ENCODE assay signal across 8 cellular contexts in genomic region chr21:36060159-36060921, GRCh38. TPM values are rescaled to one million over a fixed set of nuclear protein-coding genes. Genes with fewer than 3 reads are reported as not detected.
DNase-seq lines count a peak whose midpoint lies in the region; ATAC-seq and TF ChIP-seq lines count a peak whose summit lies in the region.

Gene SETD4, minus strand, starts transcription at chr21:36060526. Its CDS starts 1,638 bp downstream, at chr21:36058888.

- peaks cover 25% of the 10 kb centered on the region for H3K79me2 ChIP-seq in DND-41 (ENCODE audit: insufficient read depth, low read length)
- peaks cover 27% of the 10 kb centered on the region for H3K79me2 ChIP-seq in GM23248 (ENCODE audit: insufficient read depth)
- peaks cover 5% of the 10 kb centered on the region for H3K79me2 ChIP-seq in fibroblast of lung (ENCODE audit: control insufficient read depth, insufficient read depth, low read length)

- H3K4me1 Mint-ChIP-seq in activated T-helper 1 cell treated with anti-CD3 and anti-CD28 coated beads, Interleukin-12 subunit alpha, Interleukin-12 subunit beta, Interleukin-2, Interleukin-4 antibody, amounts not matched to agents 30 ng/mL and 10 ng/mL and 1 ng/mL, durations not matched to agents 14 hours and 24 hours and 36 hours (ENCODE audit: low read depth) = peaks cover 23% of the 10 kb centered on the region
- H3K4me1 Mint-ChIP-seq in naive thymus-derived CD8-positive, alpha-beta T cell = peaks cover 15 to 26% (median 19%) of the 10 kb centered on the region in 4 donors

- peak within 1 kb of the TSS; percentile 98 for H3K27ac Mint-ChIP-seq in activated T-helper 1 cell treated with anti-CD3 and anti-CD28 coated beads, Interleukin-12 subunit alpha, Interleukin-12 subunit beta, Interleukin-2, Interleukin-4 antibody, amounts not matched to agents 30 ng/mL and 10 ng/mL and 1 ng/mL, durations not matched to agents 14 hours and 24 hours and 36 hours
- peak within 1 kb of the TSS; percentile 95 to 99 (median 98) for H3K27ac Mint-ChIP-seq in naive thymus-derived CD8-positive, alpha-beta T cell

- H3K9ac ChIP-seq in DND-41 (ENCODE audit: low read depth, low read length) (peak within 1 kb of the TSS; percentile 61), GM23248 (peak within 1 kb of the TSS; percentile 86), fibroblast of lung (ENCODE audit: insufficient read depth, low read length) (peak within 1 kb of the TSS; percentile 67)

- peak within 1 kb of the TSS; percentile 92 for H2AFZ ChIP-seq in DND-41 (ENCODE audit: low read depth, low read length)
- H2AFZ ChIP-seq in GM23248 = peak within 1 kb of the TSS; percentile 90
- peak within 1 kb of the TSS; percentile 79 for H2AFZ ChIP-seq in fibroblast of lung (ENCODE audit: low read length)

- peaks cover 29% of the 10 kb centered on the region for H3K36me3 Mint-ChIP-seq in activated T-helper 1 cell treated with anti-CD3 and anti-CD28 coated beads, Interleukin-12 subunit alpha, Interleukin-12 subunit beta, Interleukin-2, Interleukin-4 antibody, amounts not matched to agents 30 ng/mL and 10 ng/mL and 1 ng/mL, durations not matched to agents 14 hours and 24 hours and 36 hours (ENCODE audit: low read depth)
- peaks cover 5 to 34% (median 6%) of the 10 kb centered on the region in 3 donors for H3K36me3 Mint-ChIP-seq in naive thymus-derived CD8-positive, alpha-beta T cell

- ATAC-seq in DND-41 (ENCODE audit: insufficient read depth, low read depth) = peak; percentile 91
- ATAC-seq in naive thymus-derived CD8-positive, alpha-beta T cell = peak; percentile 89 to 92

- H3F3A ChIP-seq in GM23248 (ENCODE audit: insufficient read depth) = no peaks in the 10 kb centered on the region

- no peaks in the 10 kb centered on the region for H3K27me3 ChIP-seq in DND-41 (ENCODE audit: insufficient read depth, low read length, poor library complexity)
- H3K27me3 ChIP-seq in GM23248 (replicated peaks; ENCODE audit: insufficient read depth) = no peaks in the 10 kb centered on the region
- H3K27me3 ChIP-seq in fibroblast of lung (ENCODE audit: control insufficient read depth, insufficient read depth, low read length) = no peaks in the 10 kb centered on the region

- peaks cover 3% of the 10 kb centered on the region for H3K27me3 Mint-ChIP-seq in activated T-helper 1 cell treated with anti-CD3 and anti-CD28 coated beads, Interleukin-12 subunit alpha, Interleukin-12 subunit beta, Interleukin-2, Interleukin-4 antibody, amounts not matched to agents 30 ng/mL and 10 ng/mL and 1 ng/mL, durations not matched to agents 14 hours and 24 hours and 36 hours (ENCODE audit: insufficient read depth)
- peaks cover 0 to 1% (median 0%) of the 10 kb centered on the region in 5 donors for H3K27me3 Mint-ChIP-seq in naive thymus-derived CD8-positive, alpha-beta T cell

- H3K9me3 Mint-ChIP-seq in activated T-helper 1 cell treated with anti-CD3 and anti-CD28 coated beads, Interleukin-12 subunit alpha, Interleukin-12 subunit beta, Interleukin-2, Interleukin-4 antibody, amounts not matched to agents 30 ng/mL and 10 ng/mL and 1 ng/mL, durations not matched to agents 14 hours and 24 hours and 36 hours = no peaks in the 10 kb centered on the region
- peaks cover 0 to 2% (median 0%) of the 10 kb centered on the region in 9 donors for H3K9me3 Mint-ChIP-seq in naive thymus-derived CD8-positive, alpha-beta T cell

- intact Hi-C loops in activated T-helper 1 cell treated with anti-CD3 and anti-CD28 coated beads, Interleukin-12 subunit alpha, Interleukin-12 subunit beta, Interleukin-2, Interleukin-4 antibody, amounts not matched to agents 30 ng/mL and 10 ng/mL and 1 ng/mL, durations not matched to agents 14 hours and 24 hours and 36 hours (cut with micrococcal nuclease) = loop anchor here (1.0 to 10.0 kb wide), 10 partner anchors 9 to 1173 kb away; partner anchors contain the start of genes CBR3, CHAF1B, DOP1B and MORC3

- H4K20me1 ChIP-seq in DND-41 (ENCODE audit: insufficient read depth, low read length) (no peaks in the 10 kb centered on the region), GM23248 (ENCODE audit: insufficient read depth) (no peaks in the 10 kb centered on the region), fibroblast of lung (ENCODE audit: control insufficient read depth, extremely low read depth, insufficient read depth, low read length) (no peaks in the 10 kb centered on the region)

- 0 to 1% methylated on average over 54 to 56 of the region's 57 CpGs for WGBS in GM23248 (ENCODE audit: low coverage in 1 of 2, low lambda C conversion rate in 2 of 2, missing lambda C conversion rate in 2 of 2), 2 experiments

- peak within 1 kb of the TSS; percentile 38 to 73 for H3K4me3 ChIP-seq in DND-41 (ENCODE audit: low read depth in 1 of 2, low read length in 2 of 2)
- peak within 1 kb of the TSS; percentile 84 for H3K4me3 ChIP-seq in GM23248
- peak within 1 kb of the TSS; percentile 77 to 96 (median 84) for H3K4me3 ChIP-seq in fibroblast of lung (replicated peaks in 1 of 4; ENCODE audit: control extremely low read depth in 1 of 4, insufficient read depth in 1 of 4, low read depth in 3 of 4, low read length in 4 of 4)

- peak within 1 kb of the TSS; percentile 67 for H3K4me2 ChIP-seq in DND-41 (ENCODE audit: insufficient read depth, low read length)
- peak within 1 kb of the TSS; percentile 85 for H3K4me2 ChIP-seq in GM23248 (ENCODE audit: unreplicated experiment)
- H3K4me2 ChIP-seq in fibroblast of lung (ENCODE audit: extremely low read depth, insufficient read depth, low read length) = peak within 1 kb of the TSS; percentile 81

- DNase-seq in DND-41 (peak; percentile 94), GM23248 (peak; percentile 96), Kasumi-1 (lab: John Stamatoyannopoulos, UW) (peak; percentile 93), RPMI7951 (ENCODE audit: low read depth) (peak; percentile 91), fibroblast of lung (ENCODE audit: low read depth in 2 of 2) (peak; percentile 92 to 94)
- DNase-seq in activated T-helper 1 cell treated with anti-CD3 and anti-CD28 coated beads, Interleukin-12 subunit alpha, Interleukin-12 subunit beta, Interleukin-2, Interleukin-4 antibody, amounts not matched to agents 30 ng/mL and 10 ng/mL and 1 ng/mL, durations not matched to agents 14 hours and 24 hours and 36 hours (ENCODE audit: low spot score) = peak; percentile 91
- peak; percentile 81 to 99 (median 92) for DNase-seq in naive thymus-derived CD8-positive, alpha-beta T cell
- peak; percentile 88 to 97 (median 94) for DNase-seq in stimulated activated naive CD4-positive, alpha-beta T cell (lab: John Stamatoyannopoulos, UW)

- in situ Hi-C loops in GM23248 (cut with MboI) = no loop called here

- H3K4me3 Mint-ChIP-seq in activated T-helper 1 cell treated with anti-CD3 and anti-CD28 coated beads, Interleukin-12 subunit alpha, Interleukin-12 subunit beta, Interleukin-2, Interleukin-4 antibody, amounts not matched to agents 30 ng/mL and 10 ng/mL and 1 ng/mL, durations not matched to agents 14 hours and 24 hours and 36 hours = peak within 1 kb of the TSS; percentile 93
- peak within 1 kb of the TSS; percentile 94 to 98 (median 96) for H3K4me3 Mint-ChIP-seq in naive thymus-derived CD8-positive, alpha-beta T cell

- H3K36me3 ChIP-seq in DND-41 (ENCODE audit: insufficient read depth, low read length) (peaks cover 36% of the 10 kb centered on the region), GM23248 (ENCODE audit: low read depth) (peaks cover 21% of the 10 kb centered on the region; the same call in 1 of the 2 replicates), fibroblast of lung (ENCODE audit: control insufficient read depth, insufficient read depth, low read length) (peaks cover 5% of the 10 kb centered on the region)

- H3K4me1 ChIP-seq in DND-41 (ENCODE audit: insufficient read depth, low read length) (peaks cover 30% of the 10 kb centered on the region), GM23248 (ENCODE audit: insufficient read depth) (no peaks in the 10 kb centered on the region), fibroblast of lung (ENCODE audit: control insufficient read depth, extremely low read depth, insufficient read depth, low read length) (peaks cover 2% of the 10 kb centered on the region)

- POLR2A ChIA-PET in naive thymus-derived CD8-positive, alpha-beta T cell (lab: Charles Lee) = interaction anchor here (0.6 to 3.4 kb wide), 18 partner anchors 10 to 1161 kb away, joined by 3 to 60 read pairs (median 5); partner anchors contain the start of genes CBR1, CBR3 and MORC3

- H3K27ac ChIP-seq in DND-41 (ENCODE audit: low read length) = peak within 1 kb of the TSS; percentile 84
- H3K27ac ChIP-seq in GM23248 = peak within 1 kb of the TSS; percentile 81
- H3K27ac ChIP-seq in fibroblast of lung (ENCODE audit: insufficient read depth, low read length) = peak within 1 kb of the TSS; percentile 86

- no peak for TF ChIP-seq CTCF in DND-41 (IDR thresholded peaks at IDR 0.05; ENCODE audit: borderline replicate concordance, extremely low read depth, low read length, poor library complexity, severe bottlenecking)
- no peak for TF ChIP-seq CTCF in fibroblast of lung (conservative IDR thresholded peaks at IDR 0.05 in 1 of 2, IDR thresholded peaks at IDR 0.05 in 1 of 2; ENCODE audit: low read depth in 1 of 2, low read length in 2 of 2)

- no peaks in the 10 kb centered on the region for H3K9me2 ChIP-seq in GM23248 (ENCODE audit: insufficient read depth)

- H3K9me3 ChIP-seq in DND-41 (ENCODE audit: insufficient read depth, low read length, severe bottlenecking) (no peaks in the 10 kb centered on the region), GM23248 (ENCODE audit: low read depth) (no peaks in the 10 kb centered on the region), fibroblast of lung (ENCODE audit: control insufficient read depth, insufficient read depth, low read depth, low read length) (no peaks in the 10 kb centered on the region)

RNA-seq across cellular contexts. Expression of gene SETD4, which starts in this region (rescaled TPM):
- 10.4 and 12.9 TPM in 2 replicates for total RNA-seq in GM23248 (2014; rRNA removed; shearing (Covaris generic))
- polyA plus RNA-seq in GM23248 (2016; fragmentation: Nextera tagmentation; extraction: Ambion mirVana) (12.5 and 12.7 TPM in 2 replicates), fibroblast of lung (8.8 and 10.7 TPM in 2 replicates)
- 13.8 and 14.4 TPM in 2 replicates for total RNA-seq in RPMI7951 (2014; rRNA removed; shearing (Covaris generic))
- 21.9 and 22.0 TPM in 2 replicates for total RNA-seq in activated T-helper 1 cell treated with anti-CD3 and anti-CD28 coated beads, Interleukin-12 subunit alpha, Interleukin-12 subunit beta, Interleukin-2, Interleukin-4 antibody, amounts not matched to agents 30 ng/mL and 10 ng/mL and 1 ng/mL, durations not matched to agents 14 hours and 24 hours and 36 hours
- 11.3 and 17.2 TPM in 2 replicates for total RNA-seq in fibroblast of lung
- polyA plus RNA-seq in fibroblast of lung (2012) = 6.1 and 7.2 TPM in 2 replicates
- polyA minus RNA-seq in fibroblast of lung (ENCODE audit: low replicate concordance) = 6.2 and 8.1 TPM in 2 replicates
- 10 to 100 TPM; 25.4 to 31.7 TPM for total RNA-seq in naive thymus-derived CD8-positive, alpha-beta T cell
- polyA plus RNA-seq in naive thymus-derived CD8-positive, alpha-beta T cell = 1 to 10 TPM; 6.5 to 9.8 (median 9.6) TPM

Comparison
In these comparisons a context has a peak if more than half of its experiments do, and no peak if none do; other contexts are left out.
1. Peak in every context shown above with its lines: DNase-seq, ATAC-seq, H3K4me3 ChIP-seq and H3K27ac ChIP-seq.